ENCODE assay signal across 21 cellular contexts in genomic region chr2:216257089-216257488, GRCh38.
"Had no signal": no experiment of that assay in that cellular context is flagged by ENCODE, and none has a peak within 500 bp of the region (broad histone marks: within the 10 kb centered on the region; RNA-seq: fewer than 3 reads in every experiment).

No MANE protein-coding gene starts in this region.

- H3K27me3 ChIP-seq: foreskin keratinocyte, neural progenitor cell, pancreas, suprapubic skin, thyroid gland, vagina had no signal

- H3K4me3 ChIP-seq: coronary artery, esophagus muscularis mucosa, left ventricle myocardium inferior, lower lobe of right lung, neural progenitor cell, pancreas, suprapubic skin, thyroid gland, vagina had no signal

- H3K9me3 ChIP-seq: esophagus muscularis mucosa, left ventricle myocardium inferior, lower lobe of right lung, pancreas, suprapubic skin, thyroid gland, vagina had no signal

- H3K27ac ChIP-seq: coronary artery, esophagus muscularis mucosa, foreskin keratinocyte, left ventricle myocardium inferior, lower lobe of right lung, neural progenitor cell, pancreas, suprapubic skin, thyroid gland, vagina had no signal

- H3K4me1 ChIP-seq: esophagus muscularis mucosa, foreskin keratinocyte, left ventricle myocardium inferior, lower lobe of right lung, neural progenitor cell, pancreas, suprapubic skin, thyroid gland, vagina had no signal

- H3K9ac ChIP-seq: neural progenitor cell had no signal

- H3K36me3 ChIP-seq: esophagus muscularis mucosa, left ventricle myocardium inferior, lower lobe of right lung, neural progenitor cell, pancreas, suprapubic skin, thyroid gland, vagina had no signal

- DNase-seq: effector CD8-positive, alpha-beta T cell; foreskin keratinocyte; immature natural killer cell; kidney; left cardiac atrium; left ventricle myocardium inferior; lower lobe of right lung; midbrain; nucleus accumbens; pancreas; right cardiac atrium; small intestine; stimulated activated CD4-positive, alpha-beta T cell treated with anti-CD3 and anti-CD28 coated beads, Interleukin-2, amount 100 ng/mL, for 48 hours; stimulated activated CD8-positive, alpha-beta memory T cell treated with anti-CD3 and anti-CD28 coated beads, Interleukin-4, amount 100 ng/mL, for 48 hours; stimulated activated naive CD8-positive, alpha-beta T cell treated with anti-CD3 and anti-CD28 coated beads, Interleukin-15, Interleukin-2, amounts not matched to agents 100 U/mL and 50 U/mL, for 24 hours; thyroid gland had no signal
